Comparison of ENCODE assay signal across 23 cellular contexts in the genomic region with DNA sequence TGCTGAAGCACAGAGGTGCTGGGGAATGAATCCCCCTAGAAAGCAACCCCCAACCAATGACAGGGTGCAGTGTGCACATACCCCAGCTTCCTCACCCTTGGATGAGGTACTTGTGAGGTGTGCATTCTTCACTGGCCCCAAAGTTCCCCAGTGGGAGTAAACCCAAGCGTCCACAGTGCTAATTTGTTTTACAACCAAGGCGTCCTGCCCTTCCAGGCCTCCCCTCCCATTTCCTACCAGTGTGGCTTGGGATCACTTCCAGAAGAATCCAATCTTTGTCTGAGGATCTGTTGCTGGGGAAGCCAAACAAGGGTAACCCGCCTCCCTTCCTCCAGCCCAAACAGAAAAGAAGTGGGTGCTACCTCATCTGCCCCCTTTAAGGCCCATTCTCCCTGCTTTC. TPM values are rescaled to one million over a fixed set of nuclear protein-coding genes. Genes with fewer than 3 reads are reported as not detected.
DNase-seq lines count a peak whose midpoint lies in the region; ATAC-seq and TF ChIP-seq lines count a peak whose summit lies in the region.
"Had no signal": no experiment of that assay in that cellular context is flagged by ENCODE, and none has a peak within 500 bp of the region (broad histone marks: within the 10 kb centered on the region; RNA-seq: fewer than 3 reads in every experiment).

No MANE protein-coding gene starts in this region.

- H3K27me3 Mint-ChIP-seq in endodermal cell (ENCODE audit: insufficient read depth) = peaks cover 7% of the 10 kb centered on the region

- WGBS in esophagus muscularis mucosa = 71% methylated on average over 3 of the region's 3 CpGs
- 82 to 86% methylated on average over 3 of the region's 3 CpGs for WGBS in endodermal cell (ENCODE audit: insufficient coverage in 1 of 2, insufficient read length in 1 of 2), 2 experiments

- no peak overlapping the region for H3K4me3 Mint-ChIP-seq in endodermal cell
- H3K4me3 Mint-ChIP-seq: CD4-positive, CD25-positive, alpha-beta regulatory T cell; CD8-positive, alpha-beta memory T cell had no signal

- H3K9me3 Mint-ChIP-seq in endodermal cell = no peaks in the 10 kb centered on the region

- intact Hi-C loops in esophagus muscularis mucosa (cut with DNase I) = no loop called here
- intact Hi-C loops in upper lobe of right lung (cut with DNase I) = no loop called here

- no peaks in the 10 kb centered on the region for H3K4me1 Mint-ChIP-seq in endodermal cell
- H3K4me1 Mint-ChIP-seq: CD4-positive, CD25-positive, alpha-beta regulatory T cell; CD8-positive, alpha-beta memory T cell had no signal

- H3K9me3 ChIP-seq in esophagus muscularis mucosa = no peaks in the 10 kb centered on the region
- no peaks in the 10 kb centered on the region for H3K9me3 ChIP-seq in upper lobe of right lung
- no peaks in the 10 kb centered on the region for H3K9me3 ChIP-seq in endodermal cell (ENCODE audit: control insufficient read depth, low read length)
- H3K9me3 ChIP-seq: BE2C, HAP-1 had no signal

- H3K36me3 ChIP-seq in esophagus muscularis mucosa (no peaks in the 10 kb centered on the region), upper lobe of right lung (no peaks in the 10 kb centered on the region), endodermal cell (ENCODE audit: control insufficient read depth, insufficient read depth, low read length) (no peaks in the 10 kb centered on the region)
- H3K36me3 ChIP-seq: BE2C, HAP-1 had no signal

- H3K36me3 Mint-ChIP-seq in endodermal cell (ENCODE audit: low read depth) = no peaks in the 10 kb centered on the region
- H3K36me3 Mint-ChIP-seq: CD4-positive, CD25-positive, alpha-beta regulatory T cell; CD8-positive, alpha-beta memory T cell had no signal

- ATAC-seq in upper lobe of right lung (no peak), GM19351 (IDR thresholded peaks at IDR 0.05; ENCODE audit: unreplicated experiment) (no peak)
- ATAC-seq: GM12878, HepG2 had no signal

- TF ChIP-seq EP300 in esophagus muscularis mucosa (IDR thresholded peaks at IDR 0.05) = no peak

- H3K4me1 ChIP-seq in esophagus muscularis mucosa (no peaks in the 10 kb centered on the region), upper lobe of right lung (no peaks in the 10 kb centered on the region), endodermal cell (ENCODE audit: control insufficient read depth, insufficient read depth, low read length) (no peaks in the 10 kb centered on the region)
- H3K4me1 ChIP-seq: BE2C, HAP-1 had no signal

- TF ChIP-seq CTCF in esophagus muscularis mucosa (IDR thresholded peaks at IDR 0.05) (no peak), upper lobe of right lung (IDR thresholded peaks at IDR 0.05) (no peak), endodermal cell (conservative IDR thresholded peaks at IDR 0.05) (no peak)

- H3K27ac ChIP-seq in esophagus muscularis mucosa (replicated peaks in 1 of 4) (no peak overlapping the region), upper lobe of right lung (no peak overlapping the region), endodermal cell (ENCODE audit: low read depth, low read length) (no peak overlapping the region)
- H3K27ac ChIP-seq: GM23248 had no signal

- H3K27me3 ChIP-seq in esophagus muscularis mucosa (no peaks in the 10 kb centered on the region), upper lobe of right lung (no peaks in the 10 kb centered on the region), endodermal cell (ENCODE audit: control insufficient read depth, insufficient read depth, low read length, poor library complexity, severe bottlenecking) (no peaks in the 10 kb centered on the region)
- H3K27me3 ChIP-seq: BE2C had no signal

- no peak overlapping the region for H3K9ac ChIP-seq in endodermal cell (ENCODE audit: extremely low read depth, low read length, poor library complexity, severe bottlenecking)
- H3K9ac ChIP-seq: GM23248 had no signal

- H3K27ac Mint-ChIP-seq in endodermal cell = no peak overlapping the region
- H3K27ac Mint-ChIP-seq: CD4-positive, CD25-positive, alpha-beta regulatory T cell; CD8-positive, alpha-beta memory T cell had no signal

- no peak for TF ChIP-seq POLR2A in esophagus muscularis mucosa (IDR thresholded peaks at IDR 0.05; ENCODE audit: low read depth)

- H3K4me3 ChIP-seq in esophagus muscularis mucosa (no peak overlapping the region), upper lobe of right lung (no peak overlapping the region), endodermal cell (ENCODE audit: low read length) (no peak overlapping the region)
- H3K4me3 ChIP-seq: GM12878, GM23248, HAP-1 had no signal

- DNase-seq in AG20443 (ENCODE audit: low spot score) = peak; percentile 4
- DNase-seq in esophagus muscularis mucosa (ENCODE audit: extremely low spot score) = peak; percentile 83
- DNase-seq in mucosa of gallbladder (ENCODE audit: low spot score) = peak; percentile 5
- peak; percentile 3 for DNase-seq in upper lobe of right lung
- no peak for DNase-seq in SK-N-DZ (ENCODE audit: low spot score)
- no peak for DNase-seq in endodermal cell
- DNase-seq: BE2C; C1 segment of cervical spinal cord; CD4-positive, CD25-positive, alpha-beta regulatory T cell; CD8-positive, alpha-beta memory T cell; COR-L47; DMS 273 treated with DMSO at 0.1 percent for 48 hours; DMS53; DND-41; EL had no signal

RNA-seq across cellular contexts. Expression of a gene that starts 40.3 kb away (rescaled TPM):
- total RNA-seq in esophagus muscularis mucosa = not detected
- not detected for total RNA-seq in mucosa of gallbladder
- not detected for total RNA-seq in upper lobe of right lung
- not detected in 2 replicates for polyA plus RNA-seq in SK-N-DZ (2014; cell fraction: cytosol; rRNA removed)
- not detected in 2 replicates for polyA plus RNA-seq in SK-N-DZ (2014; cell fraction: nucleus; rRNA removed)
- not detected for total RNA-seq in endodermal cell
- polyA plus RNA-seq in endodermal cell (2013, experiment 1 of 2) = not detected
- not detected for polyA plus RNA-seq in endodermal cell (2013, experiment 2 of 2)
- total RNA-seq: A172; CD4-positive, CD25-positive, alpha-beta regulatory T cell; CD8-positive, alpha-beta memory T cell; G401; GM12878; GM23248; H4; HepG2 had no signal
- polyA plus RNA-seq: CD4-positive, CD25-positive, alpha-beta regulatory T cell; CD8-positive, alpha-beta memory T cell; GM12878; GM23248; HepG2 had no signal

Comparison
In these comparisons a context has a peak if more than half of its experiments do, and no peak if none do; other contexts are left out.
1. DNase-seq: peak in AG20443 (single experiment), esophagus muscularis mucosa (single experiment), mucosa of gallbladder (single experiment) and upper lobe of right lung (single experiment); none in SK-N-DZ (single experiment) and endodermal cell (single experiment).